ENCODE assay signal across 11 cellular contexts in genomic region chr1:42319128-42319851, GRCh38. TPM values are rescaled to one million over a fixed set of nuclear protein-coding genes. Genes with fewer than 3 reads are reported as not detected.
DNase-seq lines count a peak whose midpoint lies in the region; ATAC-seq and TF ChIP-seq lines count a peak whose summit lies in the region.
"Had no signal": no experiment of that assay in that cellular context is flagged by ENCODE, and none has a peak within 500 bp of the region (broad histone marks: within the 10 kb centered on the region; RNA-seq: fewer than 3 reads in every experiment).

No MANE protein-coding gene starts in this region.

- peak overlapping the region; percentile 37 for H3K4me3 ChIP-seq in CD4-positive, CD25-positive, alpha-beta regulatory T cell (ENCODE audit: low read depth, low read length)
- H3K4me3 ChIP-seq: adrenal gland, SJCRH30 had no signal

- H3K27ac Mint-ChIP-seq in CD4-positive, CD25-positive, alpha-beta regulatory T cell, result peak overlapping the region in 2 of 3 donors; percentile 66 to 85
- H3K27ac Mint-ChIP-seq in nephron progenitor cell, result peak overlapping the region; percentile 84

- H3K27me3 Mint-ChIP-seq in CD4-positive, CD25-positive, alpha-beta regulatory T cell, result no peaks in the 10 kb centered on the region
- H3K27me3 Mint-ChIP-seq in nephron progenitor cell (ENCODE audit: low read depth, poor library complexity), result no peaks in the 10 kb centered on the region
- H3K27me3 Mint-ChIP-seq: IgD-negative memory B cell had no signal

- H3K9me3 Mint-ChIP-seq in CD4-positive, CD25-positive, alpha-beta regulatory T cell, result no peaks in the 10 kb centered on the region
- no peaks in the 10 kb centered on the region for H3K9me3 Mint-ChIP-seq in nephron progenitor cell
- H3K9me3 Mint-ChIP-seq: IgD-negative memory B cell had no signal

- peak overlapping the region; percentile 3 to 70 (median 36) for H3K4me3 Mint-ChIP-seq in CD4-positive, CD25-positive, alpha-beta regulatory T cell
- no peak overlapping the region for H3K4me3 Mint-ChIP-seq in nephron progenitor cell

- H3K4me1 Mint-ChIP-seq in CD4-positive, CD25-positive, alpha-beta regulatory T cell, result peaks cover 66 to 91% (median 79%) of the 10 kb centered on the region in 4 donors
- peaks cover 57% of the 10 kb centered on the region for H3K4me1 Mint-ChIP-seq in nephron progenitor cell

- no peaks in the 10 kb centered on the region for H3K9me3 ChIP-seq in CD4-positive, CD25-positive, alpha-beta regulatory T cell (ENCODE audit: control insufficient read depth in 2 of 2, low read length in 2 of 2)
- H3K9me3 ChIP-seq: adrenal gland, SJCRH30 had no signal

- peaks cover 12% of the 10 kb centered on the region for H3K36me3 Mint-ChIP-seq in CD4-positive, CD25-positive, alpha-beta regulatory T cell
- H3K36me3 Mint-ChIP-seq in nephron progenitor cell (ENCODE audit: low read depth), result peaks cover 34% of the 10 kb centered on the region

- TF ChIP-seq CTCF in nephron progenitor cell (IDR thresholded peaks at IDR 0.05), result no peak

- ATAC-seq in CD4-positive, CD25-positive, alpha-beta regulatory T cell (ENCODE audit: low read depth in 2 of 2), result no peak
- ATAC-seq in GM18907 (IDR thresholded peaks at IDR 0.05; ENCODE audit: unreplicated experiment), result no peak
- ATAC-seq in GM18909 (IDR thresholded peaks at IDR 0.05; ENCODE audit: poor library complexity, unreplicated experiment), result no peak

- H3K27me3 ChIP-seq in CD4-positive, CD25-positive, alpha-beta regulatory T cell (ENCODE audit: control insufficient read depth, insufficient read depth, low read length), result no peaks in the 10 kb centered on the region
- H3K27me3 ChIP-seq: adrenal gland, SJCRH30 had no signal

- no peaks in the 10 kb centered on the region for H3K36me3 ChIP-seq in CD4-positive, CD25-positive, alpha-beta regulatory T cell (ENCODE audit: control insufficient read depth, insufficient read depth, low read length)
- H3K36me3 ChIP-seq: adrenal gland had no signal

- no peak for DNase-seq in CD4-positive, CD25-positive, alpha-beta regulatory T cell
- peak; percentile 8 for DNase-seq in NCI-H226
- DNase-seq in dedifferentiated amniotic fluid mesenchymal stem cell (ENCODE audit: extremely low spot score), result peak; percentile 17
- no peak for DNase-seq in nephron progenitor cell
- DNase-seq in NCI-H1048 (lab: John Stamatoyannopoulos, UW), result no peak
- no peak for DNase-seq in NAMALWA (ENCODE audit: low spot score)
- DNase-seq: adrenal gland had no signal

- H3K4me1 ChIP-seq in CD4-positive, CD25-positive, alpha-beta regulatory T cell (ENCODE audit: control insufficient read depth, insufficient read depth, low read length, poor library complexity, severe bottlenecking), result peaks cover 18% of the 10 kb centered on the region

- no peak overlapping the region for H3K27ac ChIP-seq in CD4-positive, CD25-positive, alpha-beta regulatory T cell (ENCODE audit: insufficient read depth, low read length, poor library complexity, severe bottlenecking)
- H3K27ac ChIP-seq: SJCRH30 had no signal

RNA-seq across cellular contexts. Expression of gene FOXJ3, which starts 15.7 kb away (rescaled TPM):
- 68.6 TPM for total RNA-seq in CD4-positive, CD25-positive, alpha-beta regulatory T cell
- polyA plus RNA-seq in CD4-positive, CD25-positive, alpha-beta regulatory T cell, result 10 to 100 TPM; 21.0 to 39.7 (median 33.6) TPM

Comparison
In these comparisons a context has a peak if more than half of its experiments do, and no peak if none do; other contexts are left out.
1. DNase-seq: peak in NCI-H226 (single experiment) and dedifferentiated amniotic fluid mesenchymal stem cell (single experiment); none in CD4-positive, CD25-positive, alpha-beta regulatory T cell (0 of 3), nephron progenitor cell (single experiment), NCI-H1048 (single experiment) and NAMALWA (single experiment).